ENCODE assay signal across 8 cellular contexts in genomic region chr2:61536723-61537581, GRCh38. TPM values are rescaled to one million over a fixed set of nuclear protein-coding genes. Genes with fewer than 3 reads are reported as not detected.
DNase-seq lines count a peak whose midpoint lies in the region; ATAC-seq and TF ChIP-seq lines count a peak whose summit lies in the region.

No MANE protein-coding gene starts in this region.

- H3K27me3 ChIP-seq in colonic mucosa = no peaks in the 10 kb centered on the region

- peak overlapping the region; percentile 94 for H3K27ac ChIP-seq in colonic mucosa

- intact Hi-C loops in colonic mucosa (cut with DNase I) = loop anchor here (5.0 to 10.0 kb wide), 2 partner anchors 65 to 128 kb away; partner anchors contain the start of gene USP34
- intact Hi-C loops in left colon (cut with DNase I, micrococcal nuclease) = no loop called here

- H3K4me3 ChIP-seq in AG09309 (ENCODE audit: control insufficient read depth, low read depth, low read length) (peak overlapping the region; percentile 82), colonic mucosa (peak overlapping the region; percentile 46)

- DNase-seq in AG09309 (ENCODE audit: low read depth) (peak; percentile 34), NCI-H226 (peak; percentile 95), colonic mucosa (peak; percentile 91), left colon (peak; percentile 88 to 93)
- peak; percentile 90 for DNase-seq in activated CD4-positive, alpha-beta T cell treated with anti-CD3 and anti-CD28 coated beads for 48 hours
- DNase-seq in stimulated activated CD4-positive, alpha-beta T cell treated with anti-CD3 and anti-CD28 coated beads, Interleukin-1b, Interleukin-23, amount 100 ng/mL, for 4 hours (ENCODE audit: low read depth in 2 of 2) = peak; percentile 64 to 76

- H3K9me3 ChIP-seq in colonic mucosa = no peaks in the 10 kb centered on the region

- ATAC-seq in GM18909 (IDR thresholded peaks at IDR 0.05; ENCODE audit: poor library complexity, unreplicated experiment) = peak; percentile 64
- ATAC-seq in HG03159 (IDR thresholded peaks at IDR 0.05; ENCODE audit: unreplicated experiment) = peak; percentile 60
- peak; percentile 64 for ATAC-seq in left colon

- TF ChIP-seq CTCF in AG09309 (IDR thresholded peaks at IDR 0.05; ENCODE audit: control insufficient read depth, insufficient read depth, low read depth, low read length, missing control alignments) (no peak), colonic mucosa (IDR thresholded peaks at IDR 0.05) (no peak)

- H3K36me3 ChIP-seq in colonic mucosa = no peaks in the 10 kb centered on the region

- no peaks in the 10 kb centered on the region for H3K4me1 ChIP-seq in colonic mucosa

- H3K9ac ChIP-seq in colonic mucosa (ENCODE audit: low read depth in 2 of 2, low read length in 2 of 2) = peak overlapping the region; percentile 84 to 96

RNA-seq across cellular contexts. Expression of gene XPO1, which starts 1.2 kb away (rescaled TPM):
- 100 to 1,000 TPM in 1 of 2 donors, 10 to 100 TPM in 1; 84.4 to 152 TPM for total RNA-seq in colonic mucosa
- 10 to 100 TPM; 58.3 to 62.6 TPM for total RNA-seq in left colon

Comparison
In these comparisons a context has a peak if more than half of its experiments do, and no peak if none do; other contexts are left out.
1. Peak in every context shown above with its lines: DNase-seq, ATAC-seq, H3K4me3 ChIP-seq and H3K27ac ChIP-seq.
2. DNase-seq: peak in every context shown above with its lines; median percentile 95 in NCI-H226; 91 in colonic mucosa; 90 in left colon; 90 in activated CD4-positive, alpha-beta T cell treated with anti-CD3 and anti-CD28 coated beads for 48 hours; 70 in stimulated activated CD4-positive, alpha-beta T cell treated with anti-CD3 and anti-CD28 coated beads, Interleukin-1b, Interleukin-23, amount 100 ng/mL, for 4 hours; 34 in AG09309.